ENCODE assay signal across 29 cellular contexts in genomic region chr12:52797529-52797894, GRCh38. TPM values are rescaled to one million over a fixed set of nuclear protein-coding genes. Genes with fewer than 3 reads are reported as not detected.
"Had no signal": no experiment of that assay in that cellular context is flagged by ENCODE, and none has a peak within 500 bp of the region (broad histone marks: within the 10 kb centered on the region; RNA-seq: fewer than 3 reads in every experiment).

No MANE protein-coding gene starts in this region.

- H3K27me3 ChIP-seq: ascending aorta had no signal

- FAIRE-seq: TTC549 had no signal

- H3K4me1 ChIP-seq: ascending aorta had no signal

- H3K4me3 ChIP-seq: ascending aorta had no signal

- H3K27ac ChIP-seq: ascending aorta had no signal

- H3K9me3 ChIP-seq: ascending aorta had no signal

- DNase-seq: activated B cell treated with CpG ODN at 0.5 μM for 24 hours; activated CD4-positive, alpha-beta T cell treated with anti-CD3 and anti-CD28 coated beads for 1 hour; activated CD4-positive, alpha-beta T cell treated with anti-CD3 and anti-CD28 coated beads, Interleukin-2, amount 10 ng/mL, durations not matched to agents 24 days and 14 days; activated CD4-positive, alpha-beta T cell treated with anti-CD3 and anti-CD28 coated beads, Interleukin-2, amount 50 U/mL, for 48 hours; activated effector memory CD4-positive, alpha-beta T cell treated with anti-CD3 and anti-CD28 coated beads, Interleukin-2, amount 50 U/mL, for 16 hours; activated naive CD4-positive, alpha-beta T cell treated with Interleukin-2 at 50 U/mL for 16 hours; activated naive CD8-positive, alpha-beta T cell treated with anti-CD3 and anti-CD28 coated beads, Interleukin-2, amount 50 U/mL, for 24 hours; activated T-cell treated with anti-CD3 and anti-CD28 coated beads, Interleukin-2, amount 50 U/mL, for 4 hours; amniotic stem cell; MV-4-11; NCI-H1092 treated with DMSO at 0.1 percent for 48 hours; NCI-H1417 treated with DMSO at 0.1 percent for 48 hours; NCI-H1694; NCI-H2029; NCI-H2107; NCI-H2171 treated with DMSO at 0.1 percent for 48 hours; NCI-H345; NCI-H510A; NCI-H526 treated with DMSO at 0.1 percent for 48 hours; NCI-H82; SHP77 treated with DMSO at 0.1 percent for 48 hours; T-cell; T-helper 2 cell; T1000 had no signal

- ATAC-seq: activated naive CD4-positive, alpha-beta T cell treated with anti-CD3 and anti-CD28 coated beads, Interleukin-2, amount 50 U/mL, for 72 hours; activated naive CD8-positive, alpha-beta T cell treated with anti-CD3 and anti-CD28 coated beads, Interleukin-2, amount 50 U/mL, for 24 hours; activated T-cell treated with anti-CD3 and anti-CD28 coated beads, Interleukin-2, amount 50 U/mL, for 4 hours; T-cell had no signal

- H3K36me3 ChIP-seq: ascending aorta had no signal

RNA-seq across cellular contexts. Expression of gene KRT3, which starts 1.6 kb away (rescaled TPM):
- total RNA-seq: activated B cell treated with CpG ODN at 0.5 μM for 24 hours; activated T-cell treated with anti-CD3 and anti-CD28 coated beads, Interleukin-2, amount 50 U/mL, for 4 hours; ascending aorta; LHCN-M2; M059J; T-cell had no signal

RNA-seq across cellular contexts. Expression of gene KRT4, which starts 16.4 kb away (rescaled TPM):
- total RNA-seq: activated B cell treated with CpG ODN at 0.5 μM for 24 hours; activated CD4-positive, alpha-beta T cell treated with anti-CD3 and anti-CD28 coated beads, Interleukin-2, amount 10 ng/mL, durations not matched to agents 24 days and 14 days; activated naive CD4-positive, alpha-beta T cell treated with anti-CD3 and anti-CD28 coated beads, Interleukin-2, amount 50 U/mL, for 72 hours; activated T-cell treated with anti-CD3 and anti-CD28 coated beads, Interleukin-2, amount 50 U/mL, for 4 hours; ascending aorta; LHCN-M2; M059J; T-cell had no signal

RNA-seq across cellular contexts. Expression of gene KRT76, which starts 20.4 kb away (rescaled TPM):
- total RNA-seq: activated B cell treated with CpG ODN at 0.5 μM for 24 hours; activated CD4-positive, alpha-beta T cell treated with anti-CD3 and anti-CD28 coated beads, Interleukin-2, amount 10 ng/mL, durations not matched to agents 24 days and 14 days; activated naive CD4-positive, alpha-beta T cell treated with anti-CD3 and anti-CD28 coated beads, Interleukin-2, amount 50 U/mL, for 72 hours; activated T-cell treated with anti-CD3 and anti-CD28 coated beads, Interleukin-2, amount 50 U/mL, for 4 hours; ascending aorta; LHCN-M2; M059J; T-cell had no signal

RNA-seq across cellular contexts. Expression of gene KRT79, which starts 36.6 kb away (rescaled TPM):
- total RNA-seq: activated B cell treated with CpG ODN at 0.5 μM for 24 hours; activated CD4-positive, alpha-beta T cell treated with anti-CD3 and anti-CD28 coated beads, Interleukin-2, amount 10 ng/mL, durations not matched to agents 24 days and 14 days; ascending aorta; LHCN-M2; M059J had no signal

RNA-seq across cellular contexts. Expression of gene KRT78, which starts 51.3 kb away (rescaled TPM):
- total RNA-seq: activated B cell treated with CpG ODN at 0.5 μM for 24 hours; activated CD4-positive, alpha-beta T cell treated with anti-CD3 and anti-CD28 coated beads, Interleukin-2, amount 10 ng/mL, durations not matched to agents 24 days and 14 days; activated naive CD4-positive, alpha-beta T cell treated with anti-CD3 and anti-CD28 coated beads, Interleukin-2, amount 50 U/mL, for 72 hours; activated T-cell treated with anti-CD3 and anti-CD28 coated beads, Interleukin-2, amount 50 U/mL, for 4 hours; ascending aorta; LHCN-M2; T-cell had no signal
